Comparison of ENCODE assay signal across 12 cellular contexts in genomic region chr22:42419328-42419881, GRCh38. TPM values are rescaled to one million over a fixed set of nuclear protein-coding genes. Genes with fewer than 3 reads are reported as not detected.
A peak's percentile ranks its signal among the peaks of the same experiment; 100 is the strongest.
DNase-seq lines count a peak whose midpoint lies in the region; ATAC-seq, FAIRE-seq and TF ChIP-seq lines count a peak whose summit lies in the region.
"Had no signal": no experiment of that assay in that cellular context is flagged by ENCODE, and none has a peak within 500 bp of the region (broad histone marks: within the 10 kb centered on the region; RNA-seq: fewer than 3 reads in every experiment).

No MANE protein-coding gene starts in this region.

- H3K4me3 Mint-ChIP-seq in CD14-positive monocyte (peak overlapping the region in 1 of 2 donors; percentile 59), naive B cell (peak overlapping the region in 3 of 8 donors; percentile 33 to 49 (median 48)), HFFc6 (no peak overlapping the region)

- H3K9me3 Mint-ChIP-seq in CD14-positive monocyte, result no peaks in the 10 kb centered on the region
- no peaks in the 10 kb centered on the region for H3K9me3 Mint-ChIP-seq in naive B cell
- no peaks in the 10 kb centered on the region for H3K9me3 Mint-ChIP-seq in HFFc6

- H3K27ac ChIP-seq in K562 (ENCODE audit: extremely low read depth, low read depth, low read length), result no peak overlapping the region
- no peak overlapping the region for H3K27ac ChIP-seq in smooth muscle cell (ENCODE audit: low read depth)
- H3K27ac ChIP-seq: ascending aorta had no signal

- POLR2A ChIA-PET in K562 (lab: Yijun Ruan, JAX), result interaction anchor here (0.6 kb wide), 1 partner anchor 614 kb away, joined by 3 read pairs; no protein-coding TSS in a partner anchor

- H3K4me1 Mint-ChIP-seq in CD14-positive monocyte, result peaks cover 57% of the 10 kb centered on the region
- H3K4me1 Mint-ChIP-seq in naive B cell, result peaks cover 3 to 18% (median 15%) of the 10 kb centered on the region in 3 donors
- no peaks in the 10 kb centered on the region for H3K4me1 Mint-ChIP-seq in HFFc6 (ENCODE audit: low read depth)

- CTCF ChIA-PET in K562 (lab: Yijun Ruan, JAX; ENCODE audit: low intra/inter-chr PET ratio), result no interaction called here

- H3F3A ChIP-seq in smooth muscle cell (ENCODE audit: low read depth), result no peaks in the 10 kb centered on the region

- TF ChIP-seq EP300 in K562 (IDR thresholded peaks at IDR 0.05; ENCODE audit: low read length), result no peak

- no peaks in the 10 kb centered on the region for H4K20me1 ChIP-seq in K562 (replicated peaks; ENCODE audit: control insufficient read depth, insufficient read depth, low read length)
- no peaks in the 10 kb centered on the region for H4K20me1 ChIP-seq in smooth muscle cell (ENCODE audit: low read depth)

- peak overlapping the region; percentile 4; the same call in 1 of the 2 replicates for H2AFZ ChIP-seq in K562 (ENCODE audit: low read depth, low read length)
- H2AFZ ChIP-seq in smooth muscle cell (ENCODE audit: low read depth), result no peak overlapping the region

- 81% methylated on average over 6 of the region's 17 CpGs for WGBS in K562 (ENCODE audit: insufficient coverage, low coverage, missing lambda C conversion rate)
- 92% methylated on average over 17 of the region's 17 CpGs for WGBS in smooth muscle cell (ENCODE audit: low lambda C conversion rate)

- BruUV-seq in K562 (replicated peaks; lab: Mats Ljungman, UMichigan), result no TSS peak

- no peaks in the 10 kb centered on the region for H3K9me1 ChIP-seq in K562 (ENCODE audit: control insufficient read depth, insufficient read depth, low read length)

- H3K36me3 Mint-ChIP-seq in CD14-positive monocyte (peaks cover 49 to 92% of the 10 kb centered on the region in 2 donors), naive B cell (no peaks in the 10 kb centered on the region), HFFc6 (ENCODE audit: low read depth) (no peaks in the 10 kb centered on the region)

- peak overlapping the region; percentile 67 to 93 (median 84) for H3K27ac Mint-ChIP-seq in CD14-positive monocyte
- peak overlapping the region in 4 of 6 donors; percentile 39 to 92 (median 82) for H3K27ac Mint-ChIP-seq in naive B cell
- no peak overlapping the region for H3K27ac Mint-ChIP-seq in HFFc6

- no peaks in the 10 kb centered on the region for H3K79me2 ChIP-seq in K562 (ENCODE audit: control insufficient read depth, insufficient read depth, low read length)
- no peaks in the 10 kb centered on the region for H3K79me2 ChIP-seq in smooth muscle cell (ENCODE audit: low read depth)

- no peak for TF ChIP-seq RAD21 in K562 (CRISPR knock-in tag; conservative IDR thresholded peaks at IDR 0.05 in 1 of 2, IDR thresholded peaks at IDR 0.05 in 1 of 2)

- in situ Hi-C loops in K562 (cut with MboI), result no loop called here

- no peaks in the 10 kb centered on the region for H3K36me3 ChIP-seq in K562 (ENCODE audit: control insufficient read depth, insufficient read depth, low read length)
- no peaks in the 10 kb centered on the region for H3K36me3 ChIP-seq in smooth muscle cell (ENCODE audit: low read depth)
- H3K36me3 ChIP-seq: ascending aorta, BE2C had no signal

- H3K9me3 ChIP-seq in K562 (replicated peaks; ENCODE audit: control insufficient read depth, insufficient read depth, low read depth, low read length), result no peaks in the 10 kb centered on the region
- no peaks in the 10 kb centered on the region for H3K9me3 ChIP-seq in smooth muscle cell (replicated peaks; ENCODE audit: low read depth)
- H3K9me3 ChIP-seq: ascending aorta, BE2C had no signal

- FAIRE-seq in GM19239 (lab: Jason Lieb, UNC) (peak; percentile 83), K562 (lab: Jason Lieb, UNC) (no peak)
- FAIRE-seq: endothelial cell of umbilical vein had no signal

- TF ChIP-seq CTCF in CD14-positive monocyte (IDR thresholded peaks at IDR 0.05) (no peak), K562 (IDR thresholded peaks at IDR 0.05 in 2 of 3, conservative IDR thresholded peaks at IDR 0.05 in 1 of 3; ENCODE audit: insufficient read depth in 2 of 3, low read depth in 1 of 3, low read length in 3 of 3) (no peak), smooth muscle cell (IDR thresholded peaks at IDR 0.05; ENCODE audit: borderline replicate concordance, insufficient read depth, poor library complexity, severe bottlenecking) (no peak), HFFc6 (IDR thresholded peaks at IDR 0.05) (no peak)

- intact Hi-C loops in CD14-positive monocyte (cut with micrococcal nuclease) (no loop called here), K562 (cut with micrococcal nuclease) (no loop called here)

- TF ChIP-seq POLR2A in K562 (conservative IDR thresholded peaks at IDR 0.05), result no peak

- ATAC-seq in K562 (no peak), naive B cell (ENCODE audit: low read depth in 2 of 2) (peak; percentile 69 to 90), HG03039 (IDR thresholded peaks at IDR 0.05; ENCODE audit: unreplicated experiment) (no peak)

- no peak for DNase-seq in CD14-positive monocyte (ENCODE audit: low spot score)
- DNase-seq in GM19239 (ENCODE audit: insufficient read length, low spot score), result peak; percentile 52
- DNase-seq in K562 (ENCODE audit: extremely low read depth in 1 of 4, low spot score in 3 of 4), result no peak
- DNase-seq in naive B cell, result no peak
- DNase-seq in smooth muscle cell (lab: John Stamatoyannopoulos, UW; ENCODE audit: unreplicated experiment), result no peak
- DNase-seq in AG08396 (ENCODE audit: low spot score), result no peak
- no peak for DNase-seq in HFFc6
- DNase-seq: BE2C, NCI-H187 treated with DMSO at 0.1 percent for 48 hours had no signal

- no peak overlapping the region for H3K4me3 ChIP-seq in K562
- no peak overlapping the region for H3K4me3 ChIP-seq in smooth muscle cell
- H3K4me3 ChIP-seq: ascending aorta had no signal

- H3K4me2 ChIP-seq in K562 (ENCODE audit: insufficient read depth, low read length) (no peak overlapping the region), smooth muscle cell (no peak overlapping the region)

- peak overlapping the region in 1 of 2 experiments; percentile 68; a peak in 2 of 4 replicates for H3K9ac ChIP-seq in K562 (ENCODE audit: insufficient read depth in 1 of 2, low read depth in 2 of 2, low read length in 2 of 2)
- no peak overlapping the region for H3K9ac ChIP-seq in smooth muscle cell (ENCODE audit: low read depth)

- H3K4me1 ChIP-seq in K562 (replicated peaks in 1 of 2; ENCODE audit: control insufficient read depth in 2 of 2, insufficient read depth in 2 of 2, low read length in 2 of 2) (peaks cover 13 to 41% of the 10 kb centered on the region in 2 experiments; a peak in 4 of 5 replicates), smooth muscle cell (ENCODE audit: low read depth) (peaks cover 6% of the 10 kb centered on the region)
- H3K4me1 ChIP-seq: ascending aorta, BE2C had no signal

- H3K27me3 Mint-ChIP-seq in CD14-positive monocyte (ENCODE audit: low read depth in 3 of 3) (no peaks in the 10 kb centered on the region), naive B cell (peaks cover 0 to 31% (median 10%) of the 10 kb centered on the region in 3 donors), HFFc6 (ENCODE audit: insufficient read depth) (peaks cover 20% of the 10 kb centered on the region)

- H3K27me3 ChIP-seq in K562 (ENCODE audit: control insufficient read depth in 2 of 2, insufficient read depth in 2 of 2, low read length in 2 of 2) (no peaks in the 10 kb centered on the region), smooth muscle cell (ENCODE audit: low read depth) (no peaks in the 10 kb centered on the region)
- H3K27me3 ChIP-seq: ascending aorta, BE2C had no signal

TF ChIP-seq in K562, 482 proteins besides CTCF, POLR2A, EP300 and RAD21:
- TF ChIP-seq ZNF263 (CRISPR knock-in tag; IDR thresholded peaks at IDR 0.05; ENCODE audit: borderline replicate concordance), result no peak
- TF ChIP-seq NR2C1 (IDR thresholded peaks at IDR 0.05), result no peak
- TF ChIP-seq NR2C1 (tag; IDR thresholded peaks at IDR 0.05), result no peak
- no peak for TF ChIP-seq PCBP1 (IDR thresholded peaks at IDR 0.05; ENCODE audit: low read depth, low read length, poor library complexity, severe bottlenecking)

RNA-seq across cellular contexts. Expression of gene NFAM1, which starts 12.8 kb away (rescaled TPM):
- polyA plus RNA-seq in CD14-positive monocyte (10 to 100 TPM; 36.0 to 69.7 TPM), K562 (2011; rRNA removed) (0.01 TPM in 1 of 2 replicates, not detected in the other), K562 (2014; fragmentation: Illumina TruSeq; extraction: Trizol) (0.03 and 0.04 TPM in 2 replicates), K562 (2014; fragmentation: Nextera tagmentation; extraction: Ambion mirVana) (not detected), K562 (2014; rRNA removed) (not detected in 2 replicates), naive B cell (ENCODE audit: low read depth in 6 of 6) (under 1 TPM in 4 of 6 donors, not detected in 2; 0.47 to 0.93 (median 0.62) TPM), smooth muscle cell (not detected in 2 replicates)
- not detected in 2 replicates for total RNA-seq in K562 (2011; cell fraction: chromatin; rRNA removed; ENCODE audit: low replicate concordance)
- total RNA-seq in K562 (2011; cell fraction: nucleolus; rRNA removed), result not detected in 2 replicates
- not detected in 2 replicates for total RNA-seq in K562 (2011; cell fraction: nucleoplasm; rRNA removed)
- total RNA-seq in K562 (2014; rRNA removed) (0.08 TPM in 1 of 2 replicates, not detected in the other), K562 (2014; rRNA removed; fragmentation: Illumina TruSeq; extraction: Trizol) (not detected in 2 replicates), K562 (2015; rRNA removed; fragmentation: Illumina TruSeq; extraction: Trizol) (0.04 TPM in 2 replicates), K562 (2021) (0.02 and 0.18 TPM in 2 replicates), smooth muscle cell (not detected in 2 replicates)
- 0.03 TPM in 1 of 2 replicates, not detected in the other for polyA plus RNA-seq in K562 (2011; cell fraction: cytosol; rRNA removed)
- polyA plus RNA-seq in K562 (2011; cell fraction: nucleus; rRNA removed), result 0.03 TPM in 1 of 2 replicates, not detected in the other
- 0.08 and 0.21 TPM in 2 replicates for polyA plus RNA-seq in K562 (2012)
- not detected in 2 replicates for polyA minus RNA-seq in K562 (2011; rRNA and poly(A)+ RNA removed)
- polyA minus RNA-seq in K562 (2011; cell fraction: cytosol; rRNA and poly(A)+ RNA removed), result not detected in 2 replicates
- polyA minus RNA-seq in K562 (2011; cell fraction: nucleus; rRNA and poly(A)+ RNA removed), result not detected in 2 replicates
- total RNA-seq in HFFc6 (2021; fragmentation: NEBNext Ultra II Directional; extraction: Animal tissue kit (Norgen Biotek cat#: 25700)), result not detected
- total RNA-seq: endothelial cell of umbilical vein had no signal
- polyA plus RNA-seq: endothelial cell of umbilical vein had no signal

Comparison
In these comparisons a context has a peak if more than half of its experiments do, and no peak if none do; other contexts are left out.
1. ATAC-seq: peak in naive B cell (2 of 2); none in K562 (single experiment) and HG03039 (single experiment).
2. RNA of gene NFAM1, which starts 12.8 kb away (polyA plus RNA-seq): 36.0 to 69.7 TPM in CD14-positive monocyte; 0.47 to 0.93 TPM in naive B cell, 0.01 to 0.21 TPM in K562 and not detected in smooth muscle cell; every median in the first group is over 10 times any median in the second.